ENCODE assay signal across 35 cellular contexts in the genomic region with DNA sequence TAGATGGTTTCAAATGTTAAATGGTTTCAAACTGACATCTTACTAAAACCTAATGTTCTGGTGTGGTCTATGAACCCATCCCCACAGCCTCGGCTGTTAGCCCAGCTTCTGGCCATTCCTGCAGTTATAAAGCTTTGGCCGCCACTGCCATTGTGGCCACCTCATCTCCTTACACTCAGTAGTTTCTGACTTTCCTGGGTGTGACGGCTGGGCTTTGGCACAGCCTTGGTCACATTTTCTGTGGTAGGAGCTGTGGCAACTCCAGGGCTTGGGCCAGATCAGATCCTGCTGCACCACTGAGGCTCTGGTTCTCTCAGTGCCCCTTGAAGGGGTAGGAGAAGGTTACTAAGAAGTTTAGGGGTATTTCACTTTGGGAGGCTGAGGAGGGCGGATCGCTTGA.
"Had no signal": no experiment of that assay in that cellular context is flagged by ENCODE, and none has a peak within 500 bp of the region (broad histone marks: within the 10 kb centered on the region; RNA-seq: fewer than 3 reads in every experiment).

No MANE protein-coding gene starts in this region.

- H3K4me3 Mint-ChIP-seq: activated B cell treated with CpG ODN at 0.5 μM for 24 hours; activated CD4-positive, alpha-beta memory T cell treated with anti-CD3 and anti-CD28 coated beads for 36 hours; activated CD4-positive, alpha-beta T cell treated with anti-CD3 and anti-CD28 coated beads, Interleukin-2, amount 10 ng/mL, durations not matched to agents 7 days and 5 days; activated CD8-positive, alpha-beta T cell treated with anti-CD3 and anti-CD28 coated beads for 36 hours; activated naive CD4-positive, alpha-beta T cell treated with anti-CD3 and anti-CD28 coated beads, Interleukin-2, amount 10 ng/mL, durations not matched to agents 7 days and 5 days; activated naive CD4-positive, alpha-beta T cell treated with anti-CD3 and anti-CD28 coated beads, Interleukin-2, amount 50 U/mL, for 24 hours; activated naive CD8-positive, alpha-beta T cell; activated naive CD8-positive, alpha-beta T cell treated with anti-CD3 and anti-CD28 coated beads, Interleukin-2, amount 10 ng/mL, durations not matched to agents 7 days and 5 days; activated naive CD8-positive, alpha-beta T cell treated with anti-CD3 and anti-CD28 coated beads, Interleukin-2, amount 50 U/mL, for 24 hours; activated T-cell treated with anti-CD3 and anti-CD28 coated beads, Interleukin-2, amount 50 U/mL, for 4 hours; brain; central memory CD8-positive, alpha-beta T cell; T-helper 1 cell treated with Interleukin-12 subunit alpha and Interleukin-12 subunit beta and Interleukin-4 antibody, amounts not matched to agents 30 μg/mL and 1 μg/mL, for 36 hours; T-helper 2 cell treated with Interferon-gamma antibody and Interleukin-4, amounts not matched to agents 5 μg/mL and 100 μg/mL, for 36 hours had no signal

- H3K27ac Mint-ChIP-seq: activated B cell treated with CpG ODN at 0.5 μM for 24 hours; activated CD4-positive, alpha-beta memory T cell treated with anti-CD3 and anti-CD28 coated beads for 36 hours; activated CD4-positive, alpha-beta T cell treated with anti-CD3 and anti-CD28 coated beads, Interleukin-2, amount 10 ng/mL, durations not matched to agents 7 days and 5 days; activated CD8-positive, alpha-beta T cell treated with anti-CD3 and anti-CD28 coated beads for 36 hours; activated naive CD4-positive, alpha-beta T cell treated with anti-CD3 and anti-CD28 coated beads, Interleukin-2, amount 10 ng/mL, durations not matched to agents 7 days and 5 days; activated naive CD4-positive, alpha-beta T cell treated with anti-CD3 and anti-CD28 coated beads, Interleukin-2, amount 50 U/mL, for 24 hours; activated naive CD8-positive, alpha-beta T cell; activated naive CD8-positive, alpha-beta T cell treated with anti-CD3 and anti-CD28 coated beads, Interleukin-2, amount 10 ng/mL, durations not matched to agents 7 days and 5 days; activated naive CD8-positive, alpha-beta T cell treated with anti-CD3 and anti-CD28 coated beads, Interleukin-2, amount 50 U/mL, for 24 hours; activated T-helper 2 cell treated with anti-CD3 and anti-CD28 coated beads, Interferon-gamma antibody, Interleukin-2, Interleukin-4, amounts not matched to agents 10 μg/mL and 5 μg/mL and 100 μg/mL, durations not matched to agents 14 hours and 24 hours and 36 hours; brain; T-helper 1 cell treated with Interleukin-12 subunit alpha and Interleukin-12 subunit beta and Interleukin-4 antibody, amounts not matched to agents 30 μg/mL and 1 μg/mL, for 36 hours; T-helper 2 cell treated with Interferon-gamma antibody and Interleukin-4, amounts not matched to agents 5 μg/mL and 100 μg/mL, for 36 hours had no signal

- DNase-seq: activated B cell treated with CpG ODN at 0.5 μM for 24 hours; activated CD4-positive, alpha-beta memory T cell treated with anti-CD3 and anti-CD28 coated beads for 36 hours; activated CD4-positive, alpha-beta T cell treated with anti-CD3 and anti-CD28 coated beads for 4 hours; activated CD4-positive, alpha-beta T cell treated with anti-CD3 and anti-CD28 coated beads, Interleukin-2, amount 10 ng/mL, durations not matched to agents 7 days and 5 days; activated CD4-positive, CD25-positive, alpha-beta regulatory T cell treated with anti-CD3 and anti-CD28 coated beads, Interleukin-2, amount 50 U/mL, for 72 hours; activated CD8-positive, alpha-beta memory T cell treated with anti-CD3 and anti-CD28 coated beads, Interleukin-2, amount 50 U/mL, for 4 hours; activated CD8-positive, alpha-beta T cell treated with anti-CD3 and anti-CD28 coated beads for 36 hours; activated effector memory CD4-positive, alpha-beta T cell treated with Interleukin-2 at 50 U/mL for 16 hours; activated gamma-delta T cell; activated naive CD4-positive, alpha-beta T cell treated with anti-CD3 and anti-CD28 coated beads, Interleukin-2, amount 10 ng/mL, durations not matched to agents 7 days and 5 days; activated naive CD4-positive, alpha-beta T cell treated with Interleukin-2 at 50 U/mL for 16 hours; activated naive CD8-positive, alpha-beta T cell treated with anti-CD3 and anti-CD28 coated beads, Interleukin-2, amount 10 ng/mL, durations not matched to agents 7 days and 5 days; activated naive CD8-positive, alpha-beta T cell treated with anti-CD3 and anti-CD28 coated beads, Interleukin-2, amount 50 U/mL, for 24 hours; activated T-cell treated with anti-CD3 and anti-CD28 coated beads for 4 hours; activated T-cell treated with anti-CD3 and anti-CD28 coated beads, Interleukin-2, amount 50 U/mL, for 1 hour; activated T-cell treated with anti-CD3 and anti-CD28 coated beads, Interleukin-2, amount 50 U/mL, for 4 hours; amygdala; anterior cingulate cortex; caudate nucleus; cerebellar nuclear complex; T-helper 1 cell; T-helper 2 cell; T-helper 9 cell had no signal

- H3K27me3 ChIP-seq: ascending aorta had no signal

- H3K36me3 Mint-ChIP-seq: activated CD4-positive, alpha-beta memory T cell treated with anti-CD3 and anti-CD28 coated beads for 36 hours; activated naive CD4-positive, alpha-beta T cell treated with anti-CD3 and anti-CD28 coated beads, Interleukin-2, amount 10 ng/mL, durations not matched to agents 7 days and 5 days; activated naive CD4-positive, alpha-beta T cell treated with anti-CD3 and anti-CD28 coated beads, Interleukin-2, amount 50 U/mL, for 24 hours; activated naive CD8-positive, alpha-beta T cell; activated naive CD8-positive, alpha-beta T cell treated with anti-CD3 and anti-CD28 coated beads, Interleukin-2, amount 10 ng/mL, durations not matched to agents 7 days and 5 days; brain had no signal

- H3K36me3 ChIP-seq: ascending aorta, cardiac muscle cell had no signal

- H3K9me3 ChIP-seq: ascending aorta had no signal

- H3K4me1 ChIP-seq: ascending aorta had no signal

- H3K4me3 ChIP-seq: ascending aorta, cardiac muscle cell had no signal

- FAIRE-seq: bronchial epithelial cell, TTC549 had no signal

- ATAC-seq: activated CD8-positive, alpha-beta T cell treated with anti-CD3 and anti-CD28 coated beads for 36 hours; activated naive CD8-positive, alpha-beta T cell treated with anti-CD3 and anti-CD28 coated beads, Interleukin-2, amount 50 U/mL, for 24 hours; activated T-cell treated with anti-CD3 and anti-CD28 coated beads, Interleukin-2, amount 50 U/mL, for 4 hours had no signal

- H3K9me3 Mint-ChIP-seq: activated B cell treated with CpG ODN at 0.5 μM for 24 hours; activated CD4-positive, alpha-beta memory T cell treated with anti-CD3 and anti-CD28 coated beads for 36 hours; activated CD4-positive, alpha-beta T cell treated with anti-CD3 and anti-CD28 coated beads, Interleukin-2, amount 10 ng/mL, durations not matched to agents 7 days and 5 days; activated CD8-positive, alpha-beta T cell treated with anti-CD3 and anti-CD28 coated beads for 36 hours; activated naive CD4-positive, alpha-beta T cell treated with anti-CD3 and anti-CD28 coated beads, Interleukin-2, amount 10 ng/mL, durations not matched to agents 7 days and 5 days; activated naive CD4-positive, alpha-beta T cell treated with anti-CD3 and anti-CD28 coated beads, Interleukin-2, amount 50 U/mL, for 24 hours; activated naive CD8-positive, alpha-beta T cell treated with anti-CD3 and anti-CD28 coated beads, Interleukin-2, amount 10 ng/mL, durations not matched to agents 7 days and 5 days; activated naive CD8-positive, alpha-beta T cell treated with anti-CD3 and anti-CD28 coated beads, Interleukin-2, amount 50 U/mL, for 24 hours; activated T-helper 2 cell treated with anti-CD3 and anti-CD28 coated beads, Interferon-gamma antibody, Interleukin-2, Interleukin-4, amounts not matched to agents 10 μg/mL and 5 μg/mL and 100 μg/mL, durations not matched to agents 14 hours and 24 hours and 36 hours; central memory CD8-positive, alpha-beta T cell; T-helper 1 cell treated with Interleukin-12 subunit alpha and Interleukin-12 subunit beta and Interleukin-4 antibody, amounts not matched to agents 30 μg/mL and 1 μg/mL, for 36 hours; T-helper 2 cell treated with Interferon-gamma antibody and Interleukin-4, amounts not matched to agents 5 μg/mL and 100 μg/mL, for 36 hours had no signal

- H3K27ac ChIP-seq: ascending aorta, cardiac muscle cell, VCaP had no signal

- H3K4me1 Mint-ChIP-seq: activated B cell treated with CpG ODN at 0.5 μM for 24 hours; activated CD4-positive, alpha-beta T cell treated with anti-CD3 and anti-CD28 coated beads, Interleukin-2, amount 10 ng/mL, durations not matched to agents 7 days and 5 days; activated naive CD8-positive, alpha-beta T cell treated with anti-CD3 and anti-CD28 coated beads, Interleukin-2, amount 10 ng/mL, durations not matched to agents 7 days and 5 days had no signal
